In genomic region chr17:66829386-66829864, GRCh38 we compare ENCODE assay signal across 1 cellular context.
A peak's percentile ranks its signal among the peaks of the same experiment; 100 is the strongest.
TF ChIP-seq lines count a peak whose summit lies in the region.

No MANE protein-coding gene starts in this region.

TF ChIP-seq in HepG2, 621 proteins besides CTCF, POLR2A, EP300 and RAD21 (continued from another document and continues in another):
- TF ChIP-seq ZBTB39 (CRISPR knock-in tag; IDR thresholded peaks at IDR 0.05) (no peak), ARID5B (CRISPR knock-in tag; IDR thresholded peaks at IDR 0.05) (0 out of 2 replicates have a peak, but pooled peaks have one; percentile 19), CBFB (CRISPR knock-in tag; IDR thresholded peaks at IDR 0.05) (no peak), SP140L (CRISPR knock-in tag; IDR thresholded peaks at IDR 0.05; ENCODE audit: borderline replicate concordance) (no peak), NRL (CRISPR knock-in tag; IDR thresholded peaks at IDR 0.05; ENCODE audit: borderline replicate concordance) (no peak), ZNF263 (CRISPR knock-in tag; IDR thresholded peaks at IDR 0.05) (0 out of 2 replicates have a peak, but pooled peaks have one; percentile 40), ELF3 (CRISPR knock-in tag; IDR thresholded peaks at IDR 0.05) (0 out of 2 replicates have a peak, but pooled peaks have one; percentile 21), SYNCRIP (IDR thresholded peaks at IDR 0.05; ENCODE audit: insufficient read depth, low read depth, low read length) (no peak), ZNF274 (CRISPR knock-in tag; IDR thresholded peaks at IDR 0.05) (no peak), KDM3A (CRISPR knock-in tag; IDR thresholded peaks at IDR 0.05; ENCODE audit: low read depth) (no peak), FOXJ3 (CRISPR knock-in tag; IDR thresholded peaks at IDR 0.05; ENCODE audit: borderline replicate concordance) (no peak), PHF5A (CRISPR knock-in tag; IDR thresholded peaks at IDR 0.05; ENCODE audit: low read depth, unreplicated experiment) (no peak), CENPX (CRISPR knock-in tag; IDR thresholded peaks at IDR 0.05) (no peak), JUND (CRISPR knock-in tag; IDR thresholded peaks at IDR 0.05) (no peak), KIAA2018 (CRISPR knock-in tag; IDR thresholded peaks at IDR 0.05; ENCODE audit: borderline replicate concordance) (no peak), KLF16 (CRISPR knock-in tag; IDR thresholded peaks at IDR 0.05) (peak in 1 of 2 experiments; percentile 82; a peak in 2 of 4 replicates), ZMYM3 (CRISPR knock-in tag; IDR thresholded peaks at IDR 0.05) (no peak), GPN1 (CRISPR knock-in tag; IDR thresholded peaks at IDR 0.05; ENCODE audit: borderline replicate concordance) (no peak), SSRP1 (CRISPR knock-in tag; IDR thresholded peaks at IDR 0.05) (no peak), SP4 (CRISPR knock-in tag; IDR thresholded peaks at IDR 0.05) (no peak), ZNF260 (CRISPR knock-in tag; IDR thresholded peaks at IDR 0.05; ENCODE audit: borderline replicate concordance, low read depth) (no peak), THYN1 (CRISPR knock-in tag; IDR thresholded peaks at IDR 0.05; ENCODE audit: borderline replicate concordance, low read depth) (no peak), THAP9 (CRISPR knock-in tag; IDR thresholded peaks at IDR 0.05; ENCODE audit: borderline replicate concordance) (no peak), ZNF776 (CRISPR knock-in tag; IDR thresholded peaks at IDR 0.05) (no peak), ZNF136 (CRISPR knock-in tag; IDR thresholded peaks at IDR 0.05; ENCODE audit: low read depth) (no peak), MBNL3 (CRISPR knock-in tag; conservative IDR thresholded peaks at IDR 0.05) (no peak), ATF5 (CRISPR knock-in tag; IDR thresholded peaks at IDR 0.05; ENCODE audit: low read depth) (no peak), ETS1 (CRISPR knock-in tag; IDR thresholded peaks at IDR 0.05) (no peak), ATF4 (CRISPR knock-in tag; IDR thresholded peaks at IDR 0.05) (no peak), JARID2 (CRISPR knock-in tag; IDR thresholded peaks at IDR 0.05; ENCODE audit: insufficient replicate concordance) (no peak), ZBTB44 (CRISPR knock-in tag; IDR thresholded peaks at IDR 0.05) (0 out of 2 replicates have a peak, but pooled peaks have one; percentile 51), ZNF282 (IDR thresholded peaks at IDR 0.05; ENCODE audit: partially characterized antibody) (no peak), SNAPC5 (CRISPR knock-in tag; IDR thresholded peaks at IDR 0.05; ENCODE audit: borderline replicate concordance) (0 out of 2 replicates have a peak, but pooled peaks have one; percentile 63), ZNF639 (CRISPR knock-in tag; conservative IDR thresholded peaks at IDR 0.05) (no peak)
